2 cellular contexts compared by ENCODE assay signal in the genomic region with DNA sequence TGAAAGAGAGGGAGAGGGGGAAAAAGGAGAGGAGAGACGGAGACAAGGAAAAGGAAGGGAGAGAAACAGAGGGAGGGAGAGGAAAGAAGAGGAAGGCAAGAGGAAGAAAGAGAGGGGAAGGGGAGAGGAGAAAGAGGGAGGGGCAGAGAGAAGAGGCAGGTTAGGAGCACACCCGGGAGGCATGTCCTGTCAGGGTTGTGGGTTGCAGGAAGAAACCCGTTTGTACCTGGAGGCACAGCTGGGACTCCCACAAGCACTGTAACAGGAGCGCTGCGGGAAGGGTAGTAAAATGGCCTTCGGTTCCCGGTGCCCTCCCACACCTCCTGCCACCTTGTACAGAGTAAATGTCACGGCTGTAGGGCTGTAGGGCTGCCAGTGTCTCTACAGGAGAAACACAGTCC.
TF ChIP-seq lines count a peak whose summit lies in the region.

No MANE protein-coding gene starts in this region.

TF ChIP-seq in HEK293, 187 proteins besides CTCF, POLR2A, EP300 and RAD21 (continues in another document):
- no peak for TF ChIP-seq ZNF175 (tag by site-specific recombination; IDR thresholded peaks at IDR 0.05)
- TF ChIP-seq FEZF1 (tag by site-specific recombination; IDR thresholded peaks at IDR 0.05) = peak; percentile 38
- TF ChIP-seq, protein P1, sequence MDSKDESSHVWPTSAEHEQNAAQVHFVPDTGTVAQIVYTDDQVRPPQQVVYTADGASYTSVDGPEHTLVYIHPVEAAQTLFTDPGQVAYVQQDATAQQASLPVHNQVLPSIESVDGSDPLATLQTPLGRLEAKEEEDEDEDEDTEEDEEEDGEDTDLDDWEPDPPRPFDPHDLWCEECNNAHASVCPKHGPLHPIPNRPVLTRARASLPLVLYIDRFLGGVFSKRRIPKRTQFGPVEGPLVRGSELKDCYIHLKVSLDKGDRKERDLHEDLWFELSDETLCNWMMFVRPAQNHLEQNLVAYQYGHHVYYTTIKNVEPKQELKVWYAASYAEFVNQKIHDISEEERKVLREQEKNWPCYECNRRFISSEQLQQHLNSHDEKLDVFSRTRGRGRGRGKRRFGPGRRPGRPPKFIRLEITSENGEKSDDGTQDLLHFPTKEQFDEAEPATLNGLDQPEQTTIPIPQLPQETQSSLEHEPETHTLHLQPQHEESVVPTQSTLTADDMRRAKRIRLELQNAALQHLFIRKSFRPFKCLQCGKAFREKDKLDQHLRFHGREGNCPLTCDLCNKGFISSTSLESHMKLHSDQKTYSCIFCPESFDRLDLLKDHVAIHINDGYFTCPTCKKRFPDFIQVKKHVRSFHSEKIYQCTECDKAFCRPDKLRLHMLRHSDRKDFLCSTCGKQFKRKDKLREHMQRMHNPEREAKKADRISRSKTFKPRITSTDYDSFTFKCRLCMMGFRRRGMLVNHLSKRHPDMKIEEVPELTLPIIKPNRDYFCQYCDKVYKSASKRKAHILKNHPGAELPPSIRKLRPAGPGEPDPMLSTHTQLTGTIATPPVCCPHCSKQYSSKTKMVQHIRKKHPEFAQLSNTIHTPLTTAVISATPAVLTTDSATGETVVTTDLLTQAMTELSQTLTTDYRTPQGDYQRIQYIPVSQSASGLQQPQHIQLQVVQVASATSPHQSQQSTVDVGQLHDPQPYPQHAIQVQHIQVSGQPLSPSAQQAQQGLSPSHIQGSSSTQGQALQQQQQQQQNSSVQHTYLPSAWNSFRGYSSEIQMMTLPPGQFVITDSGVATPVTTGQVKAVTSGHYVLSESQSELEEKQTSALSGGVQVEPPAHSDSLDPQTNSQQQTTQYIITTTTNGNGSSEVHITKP (tag by site-specific recombination; IDR thresholded peaks at IDR 0.05) = peak; percentile 73
- TF ChIP-seq, protein P2, sequence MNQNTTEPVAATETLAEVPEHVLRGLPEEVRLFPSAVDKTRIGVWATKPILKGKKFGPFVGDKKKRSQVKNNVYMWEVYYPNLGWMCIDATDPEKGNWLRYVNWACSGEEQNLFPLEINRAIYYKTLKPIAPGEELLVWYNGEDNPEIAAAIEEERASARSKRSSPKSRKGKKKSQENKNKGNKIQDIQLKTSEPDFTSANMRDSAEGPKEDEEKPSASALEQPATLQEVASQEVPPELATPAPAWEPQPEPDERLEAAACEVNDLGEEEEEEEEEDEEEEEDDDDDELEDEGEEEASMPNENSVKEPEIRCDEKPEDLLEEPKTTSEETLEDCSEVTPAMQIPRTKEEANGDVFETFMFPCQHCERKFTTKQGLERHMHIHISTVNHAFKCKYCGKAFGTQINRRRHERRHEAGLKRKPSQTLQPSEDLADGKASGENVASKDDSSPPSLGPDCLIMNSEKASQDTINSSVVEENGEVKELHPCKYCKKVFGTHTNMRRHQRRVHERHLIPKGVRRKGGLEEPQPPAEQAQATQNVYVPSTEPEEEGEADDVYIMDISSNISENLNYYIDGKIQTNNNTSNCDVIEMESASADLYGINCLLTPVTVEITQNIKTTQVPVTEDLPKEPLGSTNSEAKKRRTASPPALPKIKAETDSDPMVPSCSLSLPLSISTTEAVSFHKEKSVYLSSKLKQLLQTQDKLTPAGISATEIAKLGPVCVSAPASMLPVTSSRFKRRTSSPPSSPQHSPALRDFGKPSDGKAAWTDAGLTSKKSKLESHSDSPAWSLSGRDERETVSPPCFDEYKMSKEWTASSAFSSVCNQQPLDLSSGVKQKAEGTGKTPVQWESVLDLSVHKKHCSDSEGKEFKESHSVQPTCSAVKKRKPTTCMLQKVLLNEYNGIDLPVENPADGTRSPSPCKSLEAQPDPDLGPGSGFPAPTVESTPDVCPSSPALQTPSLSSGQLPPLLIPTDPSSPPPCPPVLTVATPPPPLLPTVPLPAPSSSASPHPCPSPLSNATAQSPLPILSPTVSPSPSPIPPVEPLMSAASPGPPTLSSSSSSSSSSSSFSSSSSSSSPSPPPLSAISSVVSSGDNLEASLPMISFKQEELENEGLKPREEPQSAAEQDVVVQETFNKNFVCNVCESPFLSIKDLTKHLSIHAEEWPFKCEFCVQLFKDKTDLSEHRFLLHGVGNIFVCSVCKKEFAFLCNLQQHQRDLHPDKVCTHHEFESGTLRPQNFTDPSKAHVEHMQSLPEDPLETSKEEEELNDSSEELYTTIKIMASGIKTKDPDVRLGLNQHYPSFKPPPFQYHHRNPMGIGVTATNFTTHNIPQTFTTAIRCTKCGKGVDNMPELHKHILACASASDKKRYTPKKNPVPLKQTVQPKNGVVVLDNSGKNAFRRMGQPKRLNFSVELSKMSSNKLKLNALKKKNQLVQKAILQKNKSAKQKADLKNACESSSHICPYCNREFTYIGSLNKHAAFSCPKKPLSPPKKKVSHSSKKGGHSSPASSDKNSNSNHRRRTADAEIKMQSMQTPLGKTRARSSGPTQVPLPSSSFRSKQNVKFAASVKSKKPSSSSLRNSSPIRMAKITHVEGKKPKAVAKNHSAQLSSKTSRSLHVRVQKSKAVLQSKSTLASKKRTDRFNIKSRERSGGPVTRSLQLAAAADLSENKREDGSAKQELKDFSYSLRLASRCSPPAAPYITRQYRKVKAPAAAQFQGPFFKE (tag by site-specific recombination; IDR thresholded peaks at IDR 0.05; ENCODE audit: borderline replicate concordance) = no peak
- TF ChIP-seq KLF16 (tag by site-specific recombination; IDR thresholded peaks at IDR 0.05) = peak; percentile 76
- TF ChIP-seq MYNN (tag by site-specific recombination; IDR thresholded peaks at IDR 0.05; ENCODE audit: borderline replicate concordance) = no peak
- peak; percentile 86 for TF ChIP-seq EGR2 (tag by site-specific recombination; IDR thresholded peaks at IDR 0.05; ENCODE audit: low read depth)
- TF ChIP-seq ZFHX2 (tag by site-specific recombination; conservative IDR thresholded peaks at IDR 0.05) = peak; percentile 81
- TF ChIP-seq ZNF169 (tag by site-specific recombination; IDR thresholded peaks at IDR 0.05) = no peak
- TF ChIP-seq ZBTB17 (tag by site-specific recombination; IDR thresholded peaks at IDR 0.05) = 0 out of 2 replicates have a peak, but pooled peaks have one; percentile 28
- TF ChIP-seq GLIS1 (tag by site-specific recombination; IDR thresholded peaks at IDR 0.05) = peak; percentile 16; the same call in 1 of the 2 replicates
- peak; percentile 86 for TF ChIP-seq ZIC2 (tag by site-specific recombination; IDR thresholded peaks at IDR 0.05)
- TF ChIP-seq, protein P3, sequence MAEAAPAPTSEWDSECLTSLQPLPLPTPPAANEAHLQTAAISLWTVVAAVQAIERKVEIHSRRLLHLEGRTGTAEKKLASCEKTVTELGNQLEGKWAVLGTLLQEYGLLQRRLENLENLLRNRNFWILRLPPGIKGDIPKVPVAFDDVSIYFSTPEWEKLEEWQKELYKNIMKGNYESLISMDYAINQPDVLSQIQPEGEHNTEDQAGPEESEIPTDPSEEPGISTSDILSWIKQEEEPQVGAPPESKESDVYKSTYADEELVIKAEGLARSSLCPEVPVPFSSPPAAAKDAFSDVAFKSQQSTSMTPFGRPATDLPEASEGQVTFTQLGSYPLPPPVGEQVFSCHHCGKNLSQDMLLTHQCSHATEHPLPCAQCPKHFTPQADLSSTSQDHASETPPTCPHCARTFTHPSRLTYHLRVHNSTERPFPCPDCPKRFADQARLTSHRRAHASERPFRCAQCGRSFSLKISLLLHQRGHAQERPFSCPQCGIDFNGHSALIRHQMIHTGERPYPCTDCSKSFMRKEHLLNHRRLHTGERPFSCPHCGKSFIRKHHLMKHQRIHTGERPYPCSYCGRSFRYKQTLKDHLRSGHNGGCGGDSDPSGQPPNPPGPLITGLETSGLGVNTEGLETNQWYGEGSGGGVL (tag by site-specific recombination; IDR thresholded peaks at IDR 0.05) = peak; percentile 83
- no peak for TF ChIP-seq ZNF341 (tag by site-specific recombination; IDR thresholded peaks at IDR 0.05; ENCODE audit: low read depth)
- TF ChIP-seq KLF8 (tag by site-specific recombination; IDR thresholded peaks at IDR 0.05) = no peak

TF ChIP-seq in H1, 55 proteins besides CTCF, POLR2A, EP300 and RAD21:
- TF ChIP-seq JUND (IDR thresholded peaks at IDR 0.05; ENCODE audit: low read length) (no peak), ASH2L (IDR thresholded peaks at IDR 0.05; ENCODE audit: low read length) (no peak), CEBPB (IDR thresholded peaks at IDR 0.05; ENCODE audit: low read depth, low read length) (no peak), GTF2F1 (IDR thresholded peaks at IDR 0.05; ENCODE audit: borderline replicate concordance, low read depth, low read length) (no peak), EZH2 (IDR thresholded peaks at IDR 0.05; ENCODE audit: low read depth, low read length, severe bottlenecking) (no peak), SP4 (IDR thresholded peaks at IDR 0.05; ENCODE audit: low read length) (no peak), TAF1 (IDR thresholded peaks at IDR 0.05; ENCODE audit: low read depth, low read length) (no peak), SUZ12 (IDR thresholded peaks at IDR 0.05; ENCODE audit: low read length) (no peak), TEAD4 (IDR thresholded peaks at IDR 0.05; ENCODE audit: low read depth, low read length) (no peak), RNF2 (IDR thresholded peaks at IDR 0.05; ENCODE audit: borderline replicate concordance, low read depth, low read length, missing control alignments, poor library complexity, severe bottlenecking) (no peak), BCL11A (IDR thresholded peaks at IDR 0.05; ENCODE audit: low read depth in 2 of 2, low read length in 2 of 2) (no peak), FOSL1 (IDR thresholded peaks at IDR 0.05; ENCODE audit: insufficient read depth, low read depth, low read length) (no peak)
